Comparison of ENCODE assay signal across 14 cellular contexts in genomic region chr6:162728706-162729105, GRCh38. TPM values are rescaled to one million over a fixed set of nuclear protein-coding genes. Genes with fewer than 3 reads are reported as not detected.
DNase-seq lines count a peak whose midpoint lies in the region; ATAC-seq and TF ChIP-seq lines count a peak whose summit lies in the region.
"Had no signal": no experiment of that assay in that cellular context is flagged by ENCODE, and none has a peak within 500 bp of the region (broad histone marks: within the 10 kb centered on the region; RNA-seq: fewer than 3 reads in every experiment).

No MANE protein-coding gene starts in this region.

- no peak overlapping the region for H3K4me3 ChIP-seq in CD8-positive, alpha-beta memory T cell (ENCODE audit: low read length)
- H3K4me3 ChIP-seq in iPS-18a (ENCODE audit: low read length): no peak overlapping the region
- no peak overlapping the region for H3K4me3 ChIP-seq in rectal smooth muscle tissue (ENCODE audit: low read length)
- H3K4me3 ChIP-seq in colonic mucosa: no peak overlapping the region

- DNase-seq in CD8-positive, alpha-beta memory T cell: no peak
- DNase-seq in T-helper 17 cell (no peak), dedifferentiated amniotic fluid mesenchymal stem cell (ENCODE audit: extremely low spot score) (no peak), colonic mucosa (no peak)
- DNase-seq: effector CD8-positive, alpha-beta T cell; NCI-H774; stimulated activated CD8-positive, alpha-beta memory T cell treated with anti-CD3 and anti-CD28 coated beads, Interleukin-4, amount 100 ng/mL, for 48 hours had no signal

- no peak for TF ChIP-seq CTCF in colonic mucosa (IDR thresholded peaks at IDR 0.05)

- H3K9me3 ChIP-seq in CD8-positive, alpha-beta memory T cell (ENCODE audit: low read length): no peaks in the 10 kb centered on the region
- H3K9me3 ChIP-seq in T-helper 17 cell (ENCODE audit: control insufficient read depth, low read length, poor library complexity, severe bottlenecking) (no peaks in the 10 kb centered on the region), iPS-18a (ENCODE audit: control insufficient read depth, low read depth, low read length) (no peaks in the 10 kb centered on the region), colonic mucosa (no peaks in the 10 kb centered on the region)

- H3K9me3 Mint-ChIP-seq in CD8-positive, alpha-beta memory T cell: peaks cover 0 to 2% (median 0%) of the 10 kb centered on the region in 5 donors

- POLR2A ChIA-PET in CD8-positive, alpha-beta memory T cell (lab: Charles Lee): no interaction called here

- H3K4me1 Mint-ChIP-seq in CD8-positive, alpha-beta memory T cell: peaks cover 8 to 22% (median 21%) of the 10 kb centered on the region in 3 donors
- peaks cover 14% of the 10 kb centered on the region for H3K4me1 Mint-ChIP-seq in T-helper 17 cell

- H3K27me3 Mint-ChIP-seq in CD8-positive, alpha-beta memory T cell: peaks cover 4 to 9% of the 10 kb centered on the region in 2 donors
- H3K27me3 Mint-ChIP-seq in T-helper 17 cell: no peaks in the 10 kb centered on the region

- H3K4me1 ChIP-seq in CD8-positive, alpha-beta memory T cell (ENCODE audit: insufficient read depth, low read length): peaks cover 12% of the 10 kb centered on the region
- H3K4me1 ChIP-seq in iPS-18a (ENCODE audit: control insufficient read depth, low read depth, low read length) (peaks cover 10% of the 10 kb centered on the region), rectal smooth muscle tissue (ENCODE audit: control insufficient read depth, insufficient read depth, low read length) (peaks cover 2% of the 10 kb centered on the region), colonic mucosa (peaks cover 15% of the 10 kb centered on the region)

- H3K27ac Mint-ChIP-seq in CD8-positive, alpha-beta memory T cell: peak overlapping the region; percentile 87 to 99 (median 97)
- H3K27ac Mint-ChIP-seq in T-helper 17 cell: peak overlapping the region; percentile 94

- H3K27me3 ChIP-seq in CD8-positive, alpha-beta memory T cell (ENCODE audit: insufficient read depth, low read length, poor library complexity, severe bottlenecking): no peaks in the 10 kb centered on the region
- H3K27me3 ChIP-seq in iPS-18a (ENCODE audit: control insufficient read depth, insufficient read depth, low read length) (peaks cover 9% of the 10 kb centered on the region), rectal smooth muscle tissue (ENCODE audit: control insufficient read depth, insufficient read depth, low read length) (no peaks in the 10 kb centered on the region), colonic mucosa (no peaks in the 10 kb centered on the region)

- H3K27ac ChIP-seq in CD8-positive, alpha-beta memory T cell (ENCODE audit: low read depth, low read length): no peak overlapping the region
- H3K27ac ChIP-seq in iPS-18a (ENCODE audit: low read length) (no peak overlapping the region), rectal smooth muscle tissue (ENCODE audit: low read depth, low read length) (peak overlapping the region; percentile 75), colonic mucosa (no peak overlapping the region)
- H3K27ac ChIP-seq: SK-N-MC had no signal

- peak overlapping the region in 4 of 7 donors; percentile 46 to 99 (median 86) for H3K4me3 Mint-ChIP-seq in CD8-positive, alpha-beta memory T cell
- no peak overlapping the region for H3K4me3 Mint-ChIP-seq in T-helper 17 cell

- ATAC-seq in T-helper 17 cell (no peak), GM18873 (IDR thresholded peaks at IDR 0.05; ENCODE audit: low FRiP score, unreplicated experiment) (no peak), HG03457 (IDR thresholded peaks at IDR 0.05; ENCODE audit: unreplicated experiment) (no peak)
- ATAC-seq: activated naive CD4-positive, alpha-beta T cell treated with anti-CD3 and anti-CD28 coated beads, Interleukin-2, amount 50 U/mL, for 72 hours had no signal

- intact Hi-C loops in colonic mucosa (cut with DNase I): no loop called here

- peaks cover 0 to 1% (median 0%) of the 10 kb centered on the region in 3 donors for H3K36me3 Mint-ChIP-seq in CD8-positive, alpha-beta memory T cell
- H3K36me3 Mint-ChIP-seq in T-helper 17 cell (ENCODE audit: low read depth): no peaks in the 10 kb centered on the region

- CTCF ChIA-PET in CD8-positive, alpha-beta memory T cell (lab: Charles Lee): no interaction called here

- peak overlapping the region; percentile 46 for H3K9ac ChIP-seq in iPS-18a (ENCODE audit: low read length)
- H3K9ac ChIP-seq in rectal smooth muscle tissue (ENCODE audit: low read length): no peak overlapping the region
- H3K9ac ChIP-seq in colonic mucosa (ENCODE audit: low read depth in 2 of 2, low read length in 2 of 2): no peak overlapping the region

- no peaks in the 10 kb centered on the region for H3K36me3 ChIP-seq in CD8-positive, alpha-beta memory T cell (ENCODE audit: insufficient read depth, low read length)
- H3K36me3 ChIP-seq in iPS-18a (ENCODE audit: control insufficient read depth, low read depth, low read length) (no peaks in the 10 kb centered on the region), rectal smooth muscle tissue (ENCODE audit: control insufficient read depth, insufficient read depth, low read length) (no peaks in the 10 kb centered on the region), colonic mucosa (no peaks in the 10 kb centered on the region)

RNA-seq across cellular contexts. Expression of gene PACRG, which starts 0.9 kb away (rescaled TPM):
- not detected for total RNA-seq in CD8-positive, alpha-beta memory T cell
- not detected for polyA plus RNA-seq in CD8-positive, alpha-beta memory T cell
- total RNA-seq in T-helper 17 cell (1 to 10 TPM; 1.6 to 2.0 TPM), colonic mucosa (1 to 10 TPM in 1 of 2 donors, not detected in 1; 1.7 TPM)
- total RNA-seq: HT1080 had no signal

RNA-seq across cellular contexts. Expression of gene PRKN, which starts 1.1 kb away (rescaled TPM):
- under 1 TPM; 0.22 to 0.55 TPM for total RNA-seq in CD8-positive, alpha-beta memory T cell
- polyA plus RNA-seq in CD8-positive, alpha-beta memory T cell: 1.0 TPM
- 1 to 10 TPM; 8.3 to 8.4 TPM for total RNA-seq in T-helper 17 cell
- total RNA-seq in colonic mucosa: 1 to 10 TPM; 3.7 to 8.1 TPM
- total RNA-seq: HT1080 had no signal
